In the genomic region with DNA sequence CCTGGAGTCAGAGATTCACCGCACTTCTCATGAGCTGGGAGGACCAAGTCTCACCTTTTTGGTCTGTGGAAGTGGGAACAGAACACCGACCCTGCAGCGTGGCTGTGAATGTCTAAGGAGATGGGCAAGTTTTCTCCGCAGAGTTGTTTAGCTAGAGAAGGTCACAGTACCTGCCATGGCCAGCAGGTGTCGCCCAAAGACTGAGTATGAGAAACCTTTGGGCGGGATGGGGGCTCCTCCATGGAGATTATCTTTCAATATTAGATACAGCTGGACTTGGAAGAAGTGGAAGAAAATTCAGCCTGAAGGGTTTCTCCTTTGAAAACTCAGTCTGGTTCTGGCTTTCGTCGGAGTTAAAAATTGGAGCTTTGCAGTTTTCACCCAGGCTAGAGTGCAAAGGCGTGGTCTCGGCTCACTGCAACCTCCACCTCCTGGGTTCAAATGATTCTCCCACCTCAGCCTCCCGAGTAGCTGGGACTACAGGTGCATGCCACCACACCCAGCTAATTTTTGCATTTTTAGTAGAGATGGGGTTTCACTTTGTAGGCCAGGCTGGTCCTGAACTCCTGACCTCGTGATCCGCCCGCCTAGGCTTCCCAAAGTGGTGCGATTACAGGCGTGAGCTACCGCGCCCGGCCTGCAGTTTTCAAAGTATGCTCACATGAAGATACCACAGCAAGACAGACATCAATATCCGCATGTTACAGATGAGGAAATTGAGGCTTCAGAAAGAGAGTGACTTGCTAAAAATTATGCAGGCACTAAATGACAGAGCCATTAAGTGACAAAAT, we compare ENCODE assay signal across 8 cellular contexts. TPM values are rescaled to one million over a fixed set of nuclear protein-coding genes. Genes with fewer than 3 reads are reported as not detected.
DNase-seq lines count a peak whose midpoint lies in the region; ATAC-seq and TF ChIP-seq lines count a peak whose summit lies in the region.

No MANE protein-coding gene starts in this region.

- peak; percentile 91 for DNase-seq in Right ventricle myocardium inferior (ENCODE audit: missing footprints)
- DNase-seq in cardiac septum (ENCODE audit: low spot score), result no peak
- peak; percentile 82 for DNase-seq in NCI-H2227 (lab: John Stamatoyannopoulos, UW; ENCODE audit: unreplicated experiment)
- peak; percentile 73 to 74 for DNase-seq in activated CD4-positive, alpha-beta T cell treated with anti-CD3 and anti-CD28 coated beads for 4 hours
- no peak for DNase-seq in coronary artery (ENCODE audit: low spot score)
- peak; percentile 67 to 71 (median 68) for DNase-seq in right lobe of liver
- peak; percentile 63 to 67 (median 66) for DNase-seq in stimulated activated CD4-positive, alpha-beta T cell treated with anti-CD3 and anti-CD28 coated beads, TNF-alpha, amount 100 ng/mL, for 4 hours (ENCODE audit: low read depth in 3 of 3)

- ATAC-seq in Right ventricle myocardium inferior, result peak; percentile 54
- ATAC-seq in right lobe of liver, result peak; percentile 77 to 87 (median 85)
- no peak for ATAC-seq in GM18870 (IDR thresholded peaks at IDR 0.05; ENCODE audit: unreplicated experiment)

- no peak overlapping the region for H3K4me3 ChIP-seq in coronary artery
- no peak overlapping the region for H3K4me3 ChIP-seq in right lobe of liver

- no peak for TF ChIP-seq POLR2A in right lobe of liver (IDR thresholded peaks at IDR 0.05)

- WGBS in right lobe of liver (ENCODE audit: insufficient coverage, low coverage, low lambda C conversion rate, missing lambda C conversion rate), result 24% methylated on average over 9 of the region's 20 CpGs

- H3K36me3 ChIP-seq in right lobe of liver, result no peaks in the 10 kb centered on the region

- H3K27ac ChIP-seq in coronary artery (no peak overlapping the region), right lobe of liver (no peak overlapping the region)

- TF ChIP-seq CTCF in coronary artery (IDR thresholded peaks at IDR 0.05) (peak; percentile 89), right lobe of liver (IDR thresholded peaks at IDR 0.05) (peak; percentile 85 to 90 (median 87))

- no peaks in the 10 kb centered on the region for H3K4me1 ChIP-seq in right lobe of liver

- no peaks in the 10 kb centered on the region for H3K9me3 ChIP-seq in right lobe of liver

- H3K27me3 ChIP-seq in right lobe of liver, result no peaks in the 10 kb centered on the region

- intact Hi-C loops in Right ventricle myocardium inferior (cut with DNase I) (loop anchor here (2.0 to 5.0 kb wide), 2 partner anchors 245 to 365 kb away; no protein-coding TSS in a partner anchor), cardiac septum (cut with DNase I) (loop anchor here (2.0 to 10.0 kb wide), 3 partner anchors 173 to 380 kb away; no protein-coding TSS in a partner anchor), right lobe of liver (cut with DNase I) (loop anchor here in 1 of 2 donors (10.0 kb wide), 1 partner anchor 373 kb away; no protein-coding TSS in a partner anchor)

RNA-seq across cellular contexts. Expression of a gene that starts 10.7 kb away (rescaled TPM):
- total RNA-seq in Right ventricle myocardium inferior, result 0.22 TPM
- 1.2 TPM for total RNA-seq in cardiac septum
- under 1 TPM in 5 of 6 experiments, not detected in 1; 0.06 to 0.92 (median 0.22) TPM for total RNA-seq in right lobe of liver

RNA-seq across cellular contexts. Expression of a gene that starts 16.9 kb away (rescaled TPM):
- 2.7 TPM for total RNA-seq in Right ventricle myocardium inferior
- 1.6 TPM for total RNA-seq in cardiac septum
- 10 to 100 TPM in 5 of 6 experiments, 1 to 10 TPM in 1; 9.3 to 13.7 (median 11.4) TPM for total RNA-seq in right lobe of liver

Comparison
In these comparisons a context has a peak if more than half of its experiments do, and no peak if none do; other contexts are left out.
1. DNase-seq: peak in Right ventricle myocardium inferior (single experiment), NCI-H2227 (single experiment), activated CD4-positive, alpha-beta T cell treated with anti-CD3 and anti-CD28 coated beads for 4 hours (2 of 2), right lobe of liver (3 of 3) and stimulated activated CD4-positive, alpha-beta T cell treated with anti-CD3 and anti-CD28 coated beads, TNF-alpha, amount 100 ng/mL, for 4 hours (3 of 3); none in cardiac septum (single experiment) and coronary artery (single experiment).